Comparison of ENCODE assay signal across 19 cellular contexts in the genomic region with DNA sequence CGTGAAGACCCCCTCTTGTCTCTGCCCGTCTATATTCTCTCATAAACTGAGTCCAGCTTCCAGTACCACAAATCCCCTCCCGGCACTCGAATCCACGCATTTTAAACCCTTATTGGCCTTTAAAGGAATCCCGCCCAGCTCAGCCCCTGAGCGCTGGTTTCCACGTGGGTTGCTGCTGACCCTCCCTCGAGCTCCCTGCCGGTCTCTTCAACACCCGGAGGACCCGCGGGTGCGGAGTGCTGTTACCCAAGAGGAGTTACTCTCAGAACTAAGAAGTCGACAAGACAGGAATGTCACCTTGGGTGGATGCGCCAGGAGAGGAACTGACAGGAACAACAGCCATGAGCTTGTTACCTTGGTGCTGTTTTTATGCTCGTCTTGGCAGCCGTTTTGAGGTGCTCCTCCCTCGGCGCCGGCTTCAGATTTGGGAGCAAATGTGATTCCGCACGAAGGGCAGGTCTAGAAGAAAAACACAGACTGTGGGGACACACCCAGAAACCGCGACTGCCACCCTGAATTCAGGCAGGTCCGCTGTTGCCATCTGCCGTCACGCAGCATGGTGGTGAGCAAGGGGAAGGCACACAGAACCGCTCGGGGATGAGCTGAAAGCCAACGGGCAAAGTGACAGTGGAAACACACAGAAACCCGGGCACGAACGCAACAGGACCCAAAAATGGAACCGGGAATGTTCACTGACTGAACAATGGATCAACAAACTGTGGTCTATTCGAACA.
"Had no signal": no experiment of that assay in that cellular context is flagged by ENCODE, and none has a peak within 500 bp of the region (broad histone marks: within the 10 kb centered on the region; RNA-seq: fewer than 3 reads in every experiment).

No MANE protein-coding gene starts in this region.

- DNase-seq: cortex of kidney; effector memory CD8-positive, alpha-beta T cell; mesenchymal stem cell; naive B cell; sigmoid colon; stimulated activated CD4-positive, alpha-beta T cell treated with anti-CD3 and anti-CD28 coated beads, Interleukin-2, amount 100 ng/mL, for 24 hours; stimulated activated CD4-positive, alpha-beta T cell treated with anti-CD3 and anti-CD28 coated beads, Interleukin-4, amount 100 ng/mL, for 24 hours; stimulated activated naive CD8-positive, alpha-beta T cell treated with anti-CD3 and anti-CD28 coated beads, Interleukin-15, Interleukin-2, amounts not matched to agents 100 U/mL and 50 U/mL, for 24 hours; testis; tibial artery had no signal

- H3K27ac Mint-ChIP-seq: mesothelial cell of epicardium; natural killer cell treated with Interleukin-12 subunit alpha and Interleukin-12 subunit beta and Interleukin-15 and Interleukin-18, amount 100 ng/mL, for 72 hours; stimulated activated memory B cell treated with anti-CD40 and anti-IgM and Interleukin-4, amounts not matched to agents 10 μg/mL and 1 μg/mL and 100 μg/mL, for 72 hours had no signal

- H3K9me3 Mint-ChIP-seq: effector memory CD8-positive, alpha-beta T cell; mesothelial cell of epicardium; naive B cell; natural killer cell treated with Interleukin-12 subunit alpha and Interleukin-12 subunit beta and Interleukin-15 and Interleukin-18, amount 100 ng/mL, for 72 hours; neural crest cell; stimulated activated memory B cell treated with anti-CD40 and anti-IgM and Interleukin-4, amounts not matched to agents 10 μg/mL and 1 μg/mL and 100 μg/mL, for 72 hours had no signal

- H3K4me3 Mint-ChIP-seq: effector memory CD8-positive, alpha-beta T cell; mesothelial cell of epicardium; naive B cell; natural killer cell treated with Interleukin-12 subunit alpha and Interleukin-12 subunit beta and Interleukin-15 and Interleukin-18, amount 100 ng/mL, for 72 hours; neural crest cell; stimulated activated memory B cell treated with anti-CD40 and anti-IgM and Interleukin-4, amounts not matched to agents 10 μg/mL and 1 μg/mL and 100 μg/mL, for 72 hours had no signal

- ATAC-seq: effector memory CD8-positive, alpha-beta T cell; left lobe of liver; mucosa of descending colon; natural killer cell treated with Interleukin-12 subunit alpha and Interleukin-12 subunit beta and Interleukin-15 and Interleukin-18, amount 100 ng/mL, for 72 hours; right cardiac atrium; stimulated activated naive CD8-positive, alpha-beta T cell treated with anti-CD3 and anti-CD28 coated beads, Interleukin-15, Interleukin-2, amounts not matched to agents 100 U/mL and 50 U/mL, for 24 hours had no signal

- H3K4me1 ChIP-seq: prostate gland, sigmoid colon, testis, tibial artery had no signal

- H3K27ac ChIP-seq: prostate gland, sigmoid colon, testis, tibial artery, upper lobe of left lung had no signal

- H3K36me3 ChIP-seq: prostate gland, sigmoid colon had no signal

- H3K9me3 ChIP-seq: mucosa of descending colon, prostate gland, sigmoid colon, testis, tibial artery, upper lobe of left lung had no signal

- H3K4me1 Mint-ChIP-seq: naive B cell; neural crest cell; stimulated activated memory B cell treated with anti-CD40 and anti-IgM and Interleukin-4, amounts not matched to agents 10 μg/mL and 1 μg/mL and 100 μg/mL, for 72 hours had no signal

- H3K27me3 ChIP-seq: sigmoid colon, testis, tibial artery, upper lobe of left lung had no signal

- H3K36me3 Mint-ChIP-seq: mesothelial cell of epicardium; naive B cell; natural killer cell treated with Interleukin-12 subunit alpha and Interleukin-12 subunit beta and Interleukin-15 and Interleukin-18, amount 100 ng/mL, for 72 hours had no signal

- H3K27me3 Mint-ChIP-seq: effector memory CD8-positive, alpha-beta T cell; naive B cell; natural killer cell treated with Interleukin-12 subunit alpha and Interleukin-12 subunit beta and Interleukin-15 and Interleukin-18, amount 100 ng/mL, for 72 hours had no signal

- H3K4me3 ChIP-seq: mucosa of descending colon, prostate gland, sigmoid colon, testis, tibial artery, upper lobe of left lung had no signal
